Comparison of ENCODE assay signal across 25 cellular contexts in genomic region chr2:72935611-72935957, GRCh38. TPM values are rescaled to one million over a fixed set of nuclear protein-coding genes. Genes with fewer than 3 reads are reported as not detected.
DNase-seq lines count a peak whose midpoint lies in the region; ATAC-seq, FAIRE-seq and TF ChIP-seq lines count a peak whose summit lies in the region.
"Had no signal": no experiment of that assay in that cellular context is flagged by ENCODE, and none has a peak within 500 bp of the region (broad histone marks: within the 10 kb centered on the region; RNA-seq: fewer than 3 reads in every experiment).

No MANE protein-coding gene starts in this region.

- ATAC-seq in Right ventricle myocardium inferior (no peak), left ventricle myocardium superior (no peak), GM19452 (IDR thresholded peaks at IDR 0.05; ENCODE audit: unreplicated experiment) (no peak), GM21515 (IDR thresholded peaks at IDR 0.05; ENCODE audit: unreplicated experiment) (no peak)

- H3K9me3 ChIP-seq in BLaER1 treated with 17β-estradiol and CSF1 and Interleukin-3, amounts not matched to agents 10 nM and 100 nM (replicated peaks in 1 of 11) = no peaks in the 10 kb centered on the region
- no peaks in the 10 kb centered on the region for H3K9me3 ChIP-seq in kidney (ENCODE audit: control insufficient read depth in 1 of 2, low read length in 2 of 2)
- H3K9me3 ChIP-seq: HAP-1 had no signal

- H3K27ac ChIP-seq in BLaER1 treated with 17β-estradiol and CSF1 and Interleukin-3, amounts not matched to agents 10 nM and 100 nM = no peak overlapping the region
- H3K27ac ChIP-seq in kidney (ENCODE audit: low read depth in 2 of 2, low read length in 2 of 2) = no peak overlapping the region
- H3K27ac ChIP-seq: HL-60 had no signal

- TF ChIP-seq CTCF in kidney (IDR thresholded peaks at IDR 0.05; ENCODE audit: borderline replicate concordance, extremely low read depth, insufficient read depth) = no peak

- FAIRE-seq in kidney (lab: Jason Lieb, UNC) = no peak
- FAIRE-seq: GM12878 had no signal

- peaks cover 3 to 30% (median 6%) of the 10 kb centered on the region in 11 experiments; a peak in 17 of 22 replicates for H3K27me3 ChIP-seq in BLaER1 treated with 17β-estradiol and CSF1 and Interleukin-3, amounts not matched to agents 10 nM and 100 nM

- H3K4me3 ChIP-seq in BLaER1 treated with 17β-estradiol and CSF1 and Interleukin-3, amounts not matched to agents 10 nM and 100 nM = no peak overlapping the region
- H3K4me3 ChIP-seq in kidney (ENCODE audit: low read length in 2 of 2) = no peak overlapping the region
- H3K4me3 ChIP-seq: GM12878, HAP-1, K562 had no signal

- DNase-seq in Right ventricle myocardium inferior (ENCODE audit: missing footprints) = peak; percentile 8
- DNase-seq in left ventricle myocardium superior = no peak
- DNase-seq in kidney = peak; percentile 29
- DNase-seq in posterior vena cava (ENCODE audit: low spot score) = peak; percentile 22
- no peak for DNase-seq in NCI-H446 (lab: John Stamatoyannopoulos, UW)
- DNase-seq: 8988T; C1 segment of cervical spinal cord; CD4-positive, CD25-positive, alpha-beta regulatory T cell; CD8-positive, alpha-beta memory T cell; DMS 273 treated with DMSO at 0.1 percent for 48 hours; DND-41; EL; IMR-90 had no signal

- H3K36me3 ChIP-seq in BLaER1 treated with 17β-estradiol and CSF1 and Interleukin-3, amounts not matched to agents 10 nM and 100 nM = no peaks in the 10 kb centered on the region
- peaks cover 0 to 3% of the 10 kb centered on the region in 2 donors for H3K36me3 ChIP-seq in kidney (ENCODE audit: control insufficient read depth in 1 of 2, insufficient read depth in 2 of 2, low read length in 2 of 2)
- H3K36me3 ChIP-seq: HAP-1 had no signal

- peaks cover 0 to 57% (median 0%) of the 10 kb centered on the region in 11 experiments; a peak in 8 of 22 replicates for H4K20me1 ChIP-seq in BLaER1 treated with 17β-estradiol and CSF1 and Interleukin-3, amounts not matched to agents 10 nM and 100 nM

- intact Hi-C loops in Right ventricle myocardium inferior (cut with DNase I) (no loop called here), left ventricle myocardium superior (cut with micrococcal nuclease) (no loop called here), kidney (cut with DNase I) (no loop called here), posterior vena cava (cut with DNase I) (no loop called here)

- H3K4me2 ChIP-seq in BLaER1 treated with 17β-estradiol and CSF1 and Interleukin-3, amounts not matched to agents 10 nM and 100 nM = peak overlapping the region in 9 of 11 experiments; percentile 29 to 97 (median 89); a peak in 17 of 22 replicates

- no peak overlapping the region for H3K9ac ChIP-seq in BLaER1 treated with 17β-estradiol and CSF1 and Interleukin-3, amounts not matched to agents 10 nM and 100 nM
- H3K9ac ChIP-seq in kidney (ENCODE audit: low read length in 2 of 2) = no peak overlapping the region

- H3K4me1 ChIP-seq in BLaER1 treated with 17β-estradiol and CSF1 and Interleukin-3, amounts not matched to agents 10 nM and 100 nM = peaks cover 5 to 96% (median 88%) of the 10 kb centered on the region in 10 experiments; a peak in 19 of 20 replicates
- peaks cover 4 to 33% of the 10 kb centered on the region in 2 donors for H3K4me1 ChIP-seq in kidney (ENCODE audit: control insufficient read depth in 1 of 2, insufficient read depth in 1 of 2, low read depth in 1 of 2, low read length in 2 of 2)
- H3K4me1 ChIP-seq: HAP-1 had no signal

RNA-seq across cellular contexts. Expression of gene EMX1, which starts 18.3 kb away (rescaled TPM):
- total RNA-seq in Right ventricle myocardium inferior = not detected
- not detected for total RNA-seq in left ventricle myocardium superior
- 19.6 TPM for total RNA-seq in kidney
- polyA plus RNA-seq in kidney (ENCODE audit: insufficient read depth, low read depth, low replicate concordance) = 132 TPM
- total RNA-seq in posterior vena cava = not detected
- total RNA-seq: A673; CD4-positive, CD25-positive, alpha-beta regulatory T cell; G401; H4; HT1080; IMR-90 had no signal
- polyA plus RNA-seq: AG04450; CD4-positive, CD25-positive, alpha-beta regulatory T cell; CD8-positive, alpha-beta memory T cell; IMR-90 had no signal

RNA-seq across cellular contexts. Expression of gene SPR, which starts 48.4 kb away (rescaled TPM):
- total RNA-seq in Right ventricle myocardium inferior = 52.4 TPM
- 55.8 TPM for total RNA-seq in left ventricle myocardium superior
- total RNA-seq in kidney = 29.9 TPM
- polyA plus RNA-seq in kidney (ENCODE audit: insufficient read depth, low read depth, low replicate concordance) = 102 TPM
- total RNA-seq in posterior vena cava = 10 to 100 TPM; 14.3 to 15.7 TPM
- total RNA-seq: CD4-positive, CD25-positive, alpha-beta regulatory T cell had no signal

Comparison
In these comparisons a context has a peak if more than half of its experiments do, and no peak if none do; other contexts are left out.
1. DNase-seq: peak in Right ventricle myocardium inferior (single experiment), kidney (single experiment) and posterior vena cava (single experiment); none in left ventricle myocardium superior (single experiment) and NCI-H446 (0 of 2).
2. RNA of gene EMX1, which starts 18.3 kb away (total RNA-seq): 19.6 TPM in kidney (single experiment); not detected in Right ventricle myocardium inferior (single experiment), not detected in left ventricle myocardium superior (single experiment) and not detected in posterior vena cava; every median in the first group is over 10 times any median in the second.